28 cellular contexts compared by ENCODE assay signal in genomic region chr5:76678056-76678455, GRCh38. TPM values are rescaled to one million over a fixed set of nuclear protein-coding genes. Genes with fewer than 3 reads are reported as not detected.
"Had no signal": no experiment of that assay in that cellular context is flagged by ENCODE, and none has a peak within 500 bp of the region (broad histone marks: within the 10 kb centered on the region; RNA-seq: fewer than 3 reads in every experiment).

No MANE protein-coding gene starts in this region.

- H3K4me3 ChIP-seq: coronary artery, dorsolateral prefrontal cortex, esophagus squamous epithelium, gastrocnemius medialis, hepatocyte, lower lobe of right lung, mucosa of descending colon had no signal

- H3K4me1 Mint-ChIP-seq: naive B cell had no signal

- H3K4me3 Mint-ChIP-seq: immature natural killer cell, mesothelial cell of epicardium, naive B cell had no signal

- H3K27ac ChIP-seq: coronary artery, dorsolateral prefrontal cortex, epithelial cell of prostate, esophagus squamous epithelium, foreskin keratinocyte, gastrocnemius medialis, hepatocyte, lower lobe of right lung had no signal

- H3K36me3 ChIP-seq: gastrocnemius medialis had no signal

- H3K27me3 ChIP-seq: esophagus squamous epithelium, foreskin keratinocyte, gastrocnemius medialis, hepatocyte had no signal

- H3K4me1 ChIP-seq: esophagus squamous epithelium, foreskin keratinocyte, gastrocnemius medialis, lower lobe of right lung had no signal

- ATAC-seq: esophagus mucosa, foreskin keratinocyte, gastrocnemius medialis, left colon, left lobe of liver, left ventricle myocardium superior, lower lobe of right lung, mucosa of descending colon had no signal

- DNase-seq: dermis blood vessel endothelial cell; dorsolateral prefrontal cortex; effector CD4-positive, alpha-beta T cell; effector memory CD4-positive, alpha-beta T cell; erythroblast; esophagus squamous epithelium; foreskin keratinocyte; gastrocnemius medialis; glutamatergic neuron; head of caudate nucleus; hypothalamus; immature natural killer cell; islet precursor cell; kidney; kidney glomerular epithelial cell; left colon; left ventricle myocardium superior; lower lobe of right lung; mesenchymal stem cell; mucosa of descending colon; naive B cell had no signal

- H3K27ac Mint-ChIP-seq: immature natural killer cell, mesothelial cell of epicardium had no signal

- H2AFZ ChIP-seq: hepatocyte had no signal

- H3K36me3 Mint-ChIP-seq: mesothelial cell of epicardium had no signal

- H3K27me3 Mint-ChIP-seq: naive B cell had no signal

- H3K9me3 Mint-ChIP-seq: mesothelial cell of epicardium, naive B cell had no signal

- H3K4me2 ChIP-seq: hepatocyte had no signal

- H3K79me2 ChIP-seq: hepatocyte had no signal

- H3K9me3 ChIP-seq: esophagus squamous epithelium, gastrocnemius medialis, lower lobe of right lung, mucosa of descending colon had no signal

RNA-seq across cellular contexts. Expression of gene F2RL2, which starts 54.9 kb away (rescaled TPM):
- total RNA-seq: gastrocnemius medialis, lower lobe of right lung, lung microvascular endothelial cell had no signal
- polyA plus RNA-seq: foreskin keratinocyte had no signal
